ENCODE assay signal across 25 cellular contexts in genomic region chr5:66004216-66004615, GRCh38.
A peak's percentile ranks its signal among the peaks of the same experiment; 100 is the strongest.
DNase-seq lines count a peak whose midpoint lies in the region; ATAC-seq lines count a peak whose summit lies in the region.
"Had no signal": no experiment of that assay in that cellular context is flagged by ENCODE, and none has a peak within 500 bp of the region (broad histone marks: within the 10 kb centered on the region; RNA-seq: fewer than 3 reads in every experiment).

No MANE protein-coding gene starts in this region.

- H3K27me3 ChIP-seq in CD4-positive, CD25-positive, alpha-beta regulatory T cell (ENCODE audit: control insufficient read depth, insufficient read depth, low read length) = no peaks in the 10 kb centered on the region
- H3K27me3 ChIP-seq: BLaER1 treated with 17β-estradiol and CSF1 and Interleukin-3, amounts not matched to agents 10 nM and 100 nM had no signal

- peaks cover 7% of the 10 kb centered on the region for H3K4me1 ChIP-seq in CD4-positive, CD25-positive, alpha-beta regulatory T cell (ENCODE audit: control insufficient read depth, insufficient read depth, low read length, poor library complexity, severe bottlenecking)

- ATAC-seq in CD4-positive, CD25-positive, alpha-beta regulatory T cell (ENCODE audit: low read depth in 2 of 2) = no peak
- no peak for ATAC-seq in effector memory CD8-positive, alpha-beta T cell (replicated peaks)
- no peak for ATAC-seq in memory B cell (ENCODE audit: low read depth)
- ATAC-seq: A549, GM12878 had no signal

- no peak overlapping the region for H3K4me3 Mint-ChIP-seq in activated naive CD4-positive, alpha-beta T cell treated with anti-CD3 and anti-CD28 coated beads, Interleukin-2, amount 50 U/mL, for 24 hours
- no peak overlapping the region for H3K4me3 Mint-ChIP-seq in activated naive CD4-positive, alpha-beta T cell treated with anti-CD3 and anti-CD28 coated beads for 36 hours
- H3K4me3 Mint-ChIP-seq in CD4-positive, CD25-positive, alpha-beta regulatory T cell = no peak overlapping the region
- no peak overlapping the region for H3K4me3 Mint-ChIP-seq in effector memory CD8-positive, alpha-beta T cell
- no peak overlapping the region for H3K4me3 Mint-ChIP-seq in memory B cell
- H3K4me3 Mint-ChIP-seq: B cell; CD4-positive, alpha-beta memory T cell; CD8-positive, alpha-beta memory T cell had no signal

- no peaks in the 10 kb centered on the region for H3K27me3 Mint-ChIP-seq in activated naive CD4-positive, alpha-beta T cell treated with anti-CD3 and anti-CD28 coated beads, Interleukin-2, amount 50 U/mL, for 24 hours
- no peaks in the 10 kb centered on the region for H3K27me3 Mint-ChIP-seq in activated naive CD4-positive, alpha-beta T cell treated with anti-CD3 and anti-CD28 coated beads for 36 hours (ENCODE audit: low read depth)
- H3K27me3 Mint-ChIP-seq in CD4-positive, CD25-positive, alpha-beta regulatory T cell = no peaks in the 10 kb centered on the region
- no peaks in the 10 kb centered on the region for H3K27me3 Mint-ChIP-seq in effector memory CD8-positive, alpha-beta T cell
- H3K27me3 Mint-ChIP-seq in memory B cell = no peaks in the 10 kb centered on the region
- H3K27me3 Mint-ChIP-seq: B cell; CD4-positive, alpha-beta memory T cell; CD8-positive, alpha-beta memory T cell had no signal

- no peaks in the 10 kb centered on the region for H3K9me3 Mint-ChIP-seq in activated naive CD4-positive, alpha-beta T cell treated with anti-CD3 and anti-CD28 coated beads, Interleukin-2, amount 50 U/mL, for 24 hours
- H3K9me3 Mint-ChIP-seq in activated naive CD4-positive, alpha-beta T cell treated with anti-CD3 and anti-CD28 coated beads for 36 hours = peaks cover 6% of the 10 kb centered on the region
- peaks cover 0 to 3% (median 0%) of the 10 kb centered on the region in 7 donors for H3K9me3 Mint-ChIP-seq in CD4-positive, CD25-positive, alpha-beta regulatory T cell
- H3K9me3 Mint-ChIP-seq in effector memory CD8-positive, alpha-beta T cell = peaks cover 0 to 2% of the 10 kb centered on the region in 2 donors
- peaks cover 5% of the 10 kb centered on the region for H3K9me3 Mint-ChIP-seq in memory B cell

- H3K27ac Mint-ChIP-seq in activated naive CD4-positive, alpha-beta T cell treated with anti-CD3 and anti-CD28 coated beads, Interleukin-2, amount 50 U/mL, for 24 hours = peak overlapping the region; percentile 70
- H3K27ac Mint-ChIP-seq in activated naive CD4-positive, alpha-beta T cell treated with anti-CD3 and anti-CD28 coated beads for 36 hours = no peak overlapping the region
- H3K27ac Mint-ChIP-seq in CD4-positive, CD25-positive, alpha-beta regulatory T cell = peak overlapping the region in 2 of 3 donors; percentile 0 to 75
- peak overlapping the region; percentile 4 to 50 for H3K27ac Mint-ChIP-seq in effector memory CD8-positive, alpha-beta T cell
- peak overlapping the region; percentile 78 for H3K27ac Mint-ChIP-seq in memory B cell
- H3K27ac Mint-ChIP-seq: B cell had no signal

- peaks cover 23% of the 10 kb centered on the region for H3K36me3 ChIP-seq in CD4-positive, CD25-positive, alpha-beta regulatory T cell (ENCODE audit: control insufficient read depth, insufficient read depth, low read length)

- peaks cover 77% of the 10 kb centered on the region for H3K4me1 Mint-ChIP-seq in activated naive CD4-positive, alpha-beta T cell treated with anti-CD3 and anti-CD28 coated beads, Interleukin-2, amount 50 U/mL, for 24 hours
- H3K4me1 Mint-ChIP-seq in activated naive CD4-positive, alpha-beta T cell treated with anti-CD3 and anti-CD28 coated beads for 36 hours (ENCODE audit: low read depth) = peaks cover 38% of the 10 kb centered on the region
- H3K4me1 Mint-ChIP-seq in CD4-positive, CD25-positive, alpha-beta regulatory T cell = peaks cover 24 to 75% (median 44%) of the 10 kb centered on the region in 4 donors
- peaks cover 33 to 50% of the 10 kb centered on the region in 2 donors for H3K4me1 Mint-ChIP-seq in effector memory CD8-positive, alpha-beta T cell (ENCODE audit: low read depth in 2 of 2)
- peaks cover 37% of the 10 kb centered on the region for H3K4me1 Mint-ChIP-seq in memory B cell

- H3K9me3 ChIP-seq in CD4-positive, CD25-positive, alpha-beta regulatory T cell (ENCODE audit: control insufficient read depth in 2 of 2, low read length in 2 of 2) = no peaks in the 10 kb centered on the region
- H3K9me3 ChIP-seq: A549 had no signal

- H3K4me3 ChIP-seq in CD4-positive, CD25-positive, alpha-beta regulatory T cell (ENCODE audit: low read depth, low read length) = no peak overlapping the region
- H3K4me3 ChIP-seq: A549; BLaER1 treated with 17β-estradiol and CSF1 and Interleukin-3, amounts not matched to agents 10 nM and 100 nM; GM12878 had no signal

- H3K27ac ChIP-seq in CD4-positive, CD25-positive, alpha-beta regulatory T cell (ENCODE audit: insufficient read depth, low read length, poor library complexity, severe bottlenecking) = no peak overlapping the region
- H3K27ac ChIP-seq: 22Rv1; A549; BLaER1 treated with 17β-estradiol and CSF1 and Interleukin-3, amounts not matched to agents 10 nM and 100 nM; C4-2B had no signal

- H3K36me3 Mint-ChIP-seq in activated naive CD4-positive, alpha-beta T cell treated with anti-CD3 and anti-CD28 coated beads, Interleukin-2, amount 50 U/mL, for 24 hours = peaks cover 44% of the 10 kb centered on the region
- H3K36me3 Mint-ChIP-seq in activated naive CD4-positive, alpha-beta T cell treated with anti-CD3 and anti-CD28 coated beads for 36 hours (ENCODE audit: low read depth) = peaks cover 28% of the 10 kb centered on the region
- H3K36me3 Mint-ChIP-seq in CD4-positive, CD25-positive, alpha-beta regulatory T cell = peaks cover 43% of the 10 kb centered on the region
- peaks cover 31% of the 10 kb centered on the region for H3K36me3 Mint-ChIP-seq in effector memory CD8-positive, alpha-beta T cell (ENCODE audit: insufficient read depth)
- H3K36me3 Mint-ChIP-seq in memory B cell = peaks cover 48% of the 10 kb centered on the region

- no peak for DNase-seq in activated naive CD4-positive, alpha-beta T cell treated with anti-CD3 and anti-CD28 coated beads for 36 hours
- DNase-seq in CD4-positive, CD25-positive, alpha-beta regulatory T cell = no peak
- DNase-seq in effector memory CD8-positive, alpha-beta T cell = no peak
- no peak for DNase-seq in memory B cell (ENCODE audit: low spot score in 2 of 2)
- no peak for DNase-seq in NCI-H1092 treated with DMSO at 0.1 percent for 48 hours (lab: John Stamatoyannopoulos, UW)
- no peak for DNase-seq in NCI-H2227 (lab: John Stamatoyannopoulos, UW; ENCODE audit: unreplicated experiment)
- DNase-seq in GM19240 (ENCODE audit: insufficient read length, low spot score) = no peak
- DNase-seq: AML-193; CD4-positive, alpha-beta memory T cell; CD8-positive, alpha-beta memory T cell; COR-L47; DMS 273 treated with DMSO at 0.1 percent for 48 hours; DMS153; DMS53; DMS79; DND-41; EL; GDM1 had no signal

- intact Hi-C loops in activated naive CD4-positive, alpha-beta T cell treated with anti-CD3 and anti-CD28 coated beads for 36 hours (cut with micrococcal nuclease) = loop anchor here (5.0 kb wide), 1 partner anchor 138 kb away; the partner anchor contains the start of gene SREK1

- CTCF ChIA-PET in activated naive CD4-positive, alpha-beta T cell treated with anti-CD3 and anti-CD28 coated beads for 36 hours (lab: Charles Lee) = interaction anchor here (0.6 to 1.0 kb wide), 2 partner anchors 12 to 245 kb away, joined by 3 to 6 read pairs; no protein-coding TSS in a partner anchor
